In the genomic region with DNA sequence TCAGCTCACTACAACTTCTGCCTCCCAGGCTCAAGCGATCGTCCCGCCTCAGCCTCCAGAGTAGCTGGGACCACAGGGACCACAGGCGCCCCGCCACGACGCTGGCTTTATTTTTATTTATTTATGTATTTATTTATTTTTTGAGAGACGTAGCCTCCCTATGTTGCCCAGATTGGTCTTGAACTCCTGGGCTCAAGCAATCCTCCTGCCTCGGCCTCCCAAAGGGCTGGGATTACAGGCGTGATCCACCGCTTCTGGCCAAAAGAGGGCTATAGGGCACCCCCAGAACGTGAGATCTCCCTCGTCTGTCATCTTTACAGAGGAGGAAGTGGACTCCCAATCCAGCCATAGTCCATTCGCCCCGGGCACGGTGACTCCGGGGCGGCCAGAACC, we compare ENCODE assay signal across 8 cellular contexts.
DNase-seq lines count a peak whose midpoint lies in the region; ATAC-seq and TF ChIP-seq lines count a peak whose summit lies in the region.
"Not testable (repeated sequence)": the region's sequence is repeated elsewhere in the genome, so short reads cannot be mapped to it uniquely, and the experiment has no call there.

No MANE protein-coding gene starts in this region.

- not testable (repeated sequence) for TF ChIP-seq CTCF in LNCaP clone FGC (IDR thresholded peaks at IDR 0.05; ENCODE audit: control insufficient read depth, extremely low read depth, insufficient read depth); brain microvascular endothelial cell (IDR thresholded peaks at IDR 0.05; ENCODE audit: low read depth, low read length, missing control alignments); fibroblast of mammary gland (conservative IDR thresholded peaks at IDR 0.05; ENCODE audit: control insufficient read depth, insufficient read depth, low read depth, low read length); lower lobe of right lung (IDR thresholded peaks at IDR 0.05); transverse colon (IDR thresholded peaks at IDR 0.05)

- 57% methylated on average over 13 of the region's 18 CpGs; no CpG with 5 or more reads in 1 of the 2 donors for WGBS in transverse colon (ENCODE audit: low coverage in 1 of 2), 2 donors

- not testable (repeated sequence) for H3K4me1 ChIP-seq in lower lobe of right lung; rectal smooth muscle tissue (ENCODE audit: control insufficient read depth, insufficient read depth, low read length); transverse colon

- H3K36me3 ChIP-seq in brain microvascular endothelial cell (replicated peaks); lower lobe of right lung; rectal smooth muscle tissue (ENCODE audit: control insufficient read depth, insufficient read depth, low read length); transverse colon: not testable (repeated sequence)

- peak; percentile 1 for DNase-seq in EH (ENCODE audit: low read depth)
- not testable (repeated sequence) for DNase-seq in LNCaP clone FGC (ENCODE audit: low read depth); activated CD4-positive, alpha-beta T cell treated with anti-CD3 and anti-CD28 coated beads, Interleukin-2, amount 10 ng/mL, durations not matched to agents 24 days and 14 days; brain microvascular endothelial cell; fibroblast of mammary gland (ENCODE audit: low read depth); lower lobe of right lung; transverse colon

- not testable (repeated sequence) for TF ChIP-seq POLR2A in transverse colon (IDR thresholded peaks at IDR 0.05)

- not testable (repeated sequence) for H3K27ac ChIP-seq in brain microvascular endothelial cell; rectal smooth muscle tissue (ENCODE audit: low read depth, low read length)
- H3K27ac ChIP-seq in lower lobe of right lung = peak overlapping the region; percentile 80
- peak overlapping the region; percentile 71 to 85 (median 78) for H3K27ac ChIP-seq in transverse colon

- intact Hi-C loops in activated CD4-positive, alpha-beta T cell treated with anti-CD3 and anti-CD28 coated beads, Interleukin-2, amount 10 ng/mL, durations not matched to agents 24 days and 14 days (cut with micrococcal nuclease); lower lobe of right lung (cut with DNase I); transverse colon (cut with DNase I; ENCODE audit: low total_unique reads): not testable (repeated sequence)

- H3K4me3 Mint-ChIP-seq in activated CD4-positive, alpha-beta T cell treated with anti-CD3 and anti-CD28 coated beads, Interleukin-2, amount 10 ng/mL, durations not matched to agents 24 days and 14 days = peak overlapping the region; percentile 64

- not testable (repeated sequence) for H3K27ac Mint-ChIP-seq in activated CD4-positive, alpha-beta T cell treated with anti-CD3 and anti-CD28 coated beads, Interleukin-2, amount 10 ng/mL, durations not matched to agents 24 days and 14 days

- not testable (repeated sequence) for H3K9ac ChIP-seq in rectal smooth muscle tissue (ENCODE audit: low read length)

- H3K9me3 Mint-ChIP-seq in activated CD4-positive, alpha-beta T cell treated with anti-CD3 and anti-CD28 coated beads, Interleukin-2, amount 10 ng/mL, durations not matched to agents 24 days and 14 days = not testable (repeated sequence)

- not testable (repeated sequence) for ATAC-seq in lower lobe of right lung

- peaks cover 17% of the 10 kb centered on the region for H3K27me3 Mint-ChIP-seq in activated CD4-positive, alpha-beta T cell treated with anti-CD3 and anti-CD28 coated beads, Interleukin-2, amount 10 ng/mL, durations not matched to agents 24 days and 14 days

- H3K9me3 ChIP-seq in lower lobe of right lung, transverse colon: not testable (repeated sequence)

- not testable (repeated sequence) for H3K36me3 Mint-ChIP-seq in activated CD4-positive, alpha-beta T cell treated with anti-CD3 and anti-CD28 coated beads, Interleukin-2, amount 10 ng/mL, durations not matched to agents 24 days and 14 days (ENCODE audit: low read depth)

- H3K27me3 ChIP-seq in brain microvascular endothelial cell (replicated peaks); lower lobe of right lung (ENCODE audit: low read depth); rectal smooth muscle tissue (ENCODE audit: control insufficient read depth, insufficient read depth, low read length); transverse colon: not testable (repeated sequence)

- H3K4me3 ChIP-seq in LNCaP clone FGC (ENCODE audit: low read depth, low read length) (peak overlapping the region; percentile 72), brain microvascular endothelial cell (ENCODE audit: low read depth, low read length) (peak overlapping the region; percentile 40), fibroblast of mammary gland (ENCODE audit: control insufficient read depth, low read depth, low read length) (peak overlapping the region; percentile 48), lower lobe of right lung (peak overlapping the region; percentile 67), rectal smooth muscle tissue (ENCODE audit: low read length) (peak overlapping the region; percentile 37), transverse colon (peak overlapping the region in 3 of 4 donors; percentile 42 to 53 (median 49))

- in situ Hi-C loops in brain microvascular endothelial cell (cut with HindIII; ENCODE audit: low pct_ligation_motif_present, low sequenced_read_pairs); transverse colon (cut with MboI; ENCODE audit: low pct_ligation_motif_present in 1 of 4, low pct_unique_long_range_greater_than_20kb in 1 of 4, low sequenced_read_pairs in 3 of 4): not testable (repeated sequence)

- H3K4me1 Mint-ChIP-seq in activated CD4-positive, alpha-beta T cell treated with anti-CD3 and anti-CD28 coated beads, Interleukin-2, amount 10 ng/mL, durations not matched to agents 24 days and 14 days = not testable (repeated sequence)

- TF ChIP-seq EP300 in transverse colon (IDR thresholded peaks at IDR 0.05; ENCODE audit: low read depth) = not testable (repeated sequence)
